Comparison of ENCODE assay signal across 7 cellular contexts in the genomic region with DNA sequence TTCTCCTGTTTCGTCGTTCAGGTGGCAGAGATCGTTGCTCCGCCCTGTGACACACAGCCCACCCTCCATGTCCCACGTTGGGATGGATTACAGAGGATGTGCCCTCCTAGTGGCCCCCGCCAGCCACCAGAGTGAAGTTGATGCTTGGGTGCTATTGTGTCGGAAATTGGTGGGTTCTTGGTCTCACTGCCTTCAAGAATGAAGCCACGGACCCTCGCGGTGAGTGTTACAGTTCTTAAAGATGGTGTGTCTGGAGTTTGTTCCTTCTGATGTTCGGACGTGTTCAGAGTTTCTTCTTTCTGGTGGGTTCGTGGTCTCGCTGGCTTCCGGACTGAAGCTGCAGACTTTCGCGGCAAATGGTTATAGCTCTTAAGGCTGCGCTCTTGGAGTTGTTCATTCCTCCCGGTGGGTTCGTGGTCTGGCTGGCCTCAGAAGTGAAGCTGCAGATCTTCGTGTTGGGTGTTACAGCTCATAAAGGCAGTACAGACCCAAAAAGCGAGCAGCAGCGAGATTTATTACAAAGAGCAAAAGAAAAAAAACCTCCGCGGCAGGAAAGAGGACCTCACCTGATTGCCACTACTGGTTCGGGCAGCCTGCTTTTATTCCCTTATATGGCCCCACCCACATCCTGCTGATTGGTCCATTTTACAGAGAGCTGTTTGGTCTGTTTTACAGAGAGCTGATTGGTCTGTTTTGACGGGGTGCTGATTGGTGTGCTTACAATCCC.
A peak's percentile ranks its signal among the peaks of the same experiment; 100 is the strongest.
DNase-seq lines count a peak whose midpoint lies in the region; ATAC-seq and TF ChIP-seq lines count a peak whose summit lies in the region.
"Not testable (repeated sequence)": the region's sequence is repeated elsewhere in the genome, so short reads cannot be mapped to it uniquely, and the experiment has no call there.

No MANE protein-coding gene starts in this region.

- DNase-seq in activated CD8-positive, alpha-beta memory T cell treated with anti-CD3 and anti-CD28 coated beads, Interleukin-2, amount 10 ng/mL, durations not matched to agents 7 days and 5 days: peak; percentile 82
- DNase-seq in activated naive CD4-positive, alpha-beta T cell treated with anti-CD3 and anti-CD28 coated beads for 36 hours: peak; percentile 27
- peak in 1 of 3 experiments; percentile 28 for DNase-seq in effector memory CD8-positive, alpha-beta T cell
- DNase-seq in natural killer cell: peak; percentile 26
- DNase-seq in stimulated activated naive B cell treated with anti-CD40 and anti-IgM and Interleukin-4, amounts not matched to agents 10 μg/mL and 1 μg/mL and 100 μg/mL, for 72 hours: not testable (repeated sequence)

- not testable (repeated sequence) for TF ChIP-seq CTCF in natural killer cell (IDR thresholded peaks at IDR 0.05)

- ATAC-seq in GM19395 (IDR thresholded peaks at IDR 0.05; ENCODE audit: unreplicated experiment): peak; percentile 47
- ATAC-seq in activated CD4-positive, CD25-positive, alpha-beta regulatory T cell treated with anti-CD3 and anti-CD28 coated beads, Interleukin-2, amount 50 U/mL, for 24 hours: peak; percentile 28 to 49
- peak; percentile 64 for ATAC-seq in activated CD8-positive, alpha-beta memory T cell treated with anti-CD3 and anti-CD28 coated beads, Interleukin-2, amount 10 ng/mL, durations not matched to agents 7 days and 5 days
- peak; percentile 62 for ATAC-seq in effector memory CD8-positive, alpha-beta T cell (replicated peaks)
- peak; percentile 37 to 59 (median 55) for ATAC-seq in natural killer cell
- ATAC-seq in stimulated activated naive B cell treated with anti-CD40 and anti-IgM and Interleukin-4, amounts not matched to agents 10 μg/mL and 1 μg/mL and 100 μg/mL, for 72 hours (replicated peaks): peak in 1 of 2 donors; percentile 23

- intact Hi-C loops in activated naive CD4-positive, alpha-beta T cell treated with anti-CD3 and anti-CD28 coated beads for 36 hours (cut with micrococcal nuclease): loop anchor here (2.0 to 5.0 kb wide), 3 partner anchors 75 to 374 kb away; no protein-coding TSS in a partner anchor
- intact Hi-C loops in natural killer cell (cut with micrococcal nuclease): loop anchor here (2.0 to 5.0 kb wide), 2 partner anchors 43 to 179 kb away; partner anchors contain the start of gene MARCHF3

- peaks cover 32% of the 10 kb centered on the region for H3K36me3 Mint-ChIP-seq in activated CD8-positive, alpha-beta memory T cell treated with anti-CD3 and anti-CD28 coated beads, Interleukin-2, amount 10 ng/mL, durations not matched to agents 7 days and 5 days
- peaks cover 21% of the 10 kb centered on the region for H3K36me3 Mint-ChIP-seq in activated naive CD4-positive, alpha-beta T cell treated with anti-CD3 and anti-CD28 coated beads for 36 hours (ENCODE audit: low read depth)
- H3K36me3 Mint-ChIP-seq in effector memory CD8-positive, alpha-beta T cell (ENCODE audit: insufficient read depth); natural killer cell: not testable (repeated sequence)
- H3K36me3 Mint-ChIP-seq in stimulated activated naive B cell treated with anti-CD40 and anti-IgM and Interleukin-4, amounts not matched to agents 10 μg/mL and 1 μg/mL and 100 μg/mL, for 72 hours: peaks cover 29 to 44% of the 10 kb centered on the region in 2 donors

- H3K27ac Mint-ChIP-seq in activated CD8-positive, alpha-beta memory T cell treated with anti-CD3 and anti-CD28 coated beads, Interleukin-2, amount 10 ng/mL, durations not matched to agents 7 days and 5 days: peak overlapping the region; percentile 91
- H3K27ac Mint-ChIP-seq in activated naive CD4-positive, alpha-beta T cell treated with anti-CD3 and anti-CD28 coated beads for 36 hours: peak overlapping the region; percentile 81
- peak overlapping the region; percentile 85 to 95 for H3K27ac Mint-ChIP-seq in effector memory CD8-positive, alpha-beta T cell
- H3K27ac Mint-ChIP-seq in natural killer cell: peak overlapping the region; percentile 94 to 95
- peak overlapping the region; percentile 42 for H3K27ac Mint-ChIP-seq in stimulated activated naive B cell treated with anti-CD40 and anti-IgM and Interleukin-4, amounts not matched to agents 10 μg/mL and 1 μg/mL and 100 μg/mL, for 72 hours

- peaks cover 41% of the 10 kb centered on the region for H3K4me1 Mint-ChIP-seq in activated CD8-positive, alpha-beta memory T cell treated with anti-CD3 and anti-CD28 coated beads, Interleukin-2, amount 10 ng/mL, durations not matched to agents 7 days and 5 days
- peaks cover 44% of the 10 kb centered on the region for H3K4me1 Mint-ChIP-seq in activated naive CD4-positive, alpha-beta T cell treated with anti-CD3 and anti-CD28 coated beads for 36 hours (ENCODE audit: low read depth)
- H3K4me1 Mint-ChIP-seq in effector memory CD8-positive, alpha-beta T cell (ENCODE audit: low read depth in 2 of 2): peaks cover 24 to 29% of the 10 kb centered on the region in 2 donors
- peaks cover 39% of the 10 kb centered on the region in 2 donors for H3K4me1 Mint-ChIP-seq in natural killer cell
- peaks cover 21 to 25% of the 10 kb centered on the region in 2 donors for H3K4me1 Mint-ChIP-seq in stimulated activated naive B cell treated with anti-CD40 and anti-IgM and Interleukin-4, amounts not matched to agents 10 μg/mL and 1 μg/mL and 100 μg/mL, for 72 hours

- peak overlapping the region; percentile 64 for H3K4me3 Mint-ChIP-seq in activated CD8-positive, alpha-beta memory T cell treated with anti-CD3 and anti-CD28 coated beads, Interleukin-2, amount 10 ng/mL, durations not matched to agents 7 days and 5 days
- H3K4me3 Mint-ChIP-seq in activated naive CD4-positive, alpha-beta T cell treated with anti-CD3 and anti-CD28 coated beads for 36 hours: peak overlapping the region; percentile 62
- peak overlapping the region; percentile 78 to 80 for H3K4me3 Mint-ChIP-seq in effector memory CD8-positive, alpha-beta T cell
- H3K4me3 Mint-ChIP-seq in natural killer cell: peak overlapping the region; percentile 90
- peak overlapping the region in 1 of 2 donors; percentile 61 for H3K4me3 Mint-ChIP-seq in stimulated activated naive B cell treated with anti-CD40 and anti-IgM and Interleukin-4, amounts not matched to agents 10 μg/mL and 1 μg/mL and 100 μg/mL, for 72 hours

- not testable (repeated sequence) for H3K9me3 Mint-ChIP-seq in activated CD8-positive, alpha-beta memory T cell treated with anti-CD3 and anti-CD28 coated beads, Interleukin-2, amount 10 ng/mL, durations not matched to agents 7 days and 5 days (ENCODE audit: low read depth); activated naive CD4-positive, alpha-beta T cell treated with anti-CD3 and anti-CD28 coated beads for 36 hours; effector memory CD8-positive, alpha-beta T cell; natural killer cell; stimulated activated naive B cell treated with anti-CD40 and anti-IgM and Interleukin-4, amounts not matched to agents 10 μg/mL and 1 μg/mL and 100 μg/mL, for 72 hours

- CTCF ChIA-PET in activated CD8-positive, alpha-beta memory T cell treated with anti-CD3 and anti-CD28 coated beads, Interleukin-2, amount 10 ng/mL, durations not matched to agents 7 days and 5 days (lab: Charles Lee): interaction anchor here (1.0 to 1.9 kb wide), 4 partner anchors 30 to 219 kb away, joined by 3 to 9 read pairs (median 3); partner anchors contain the start of gene LMNB1
- CTCF ChIA-PET in activated naive CD4-positive, alpha-beta T cell treated with anti-CD3 and anti-CD28 coated beads for 36 hours (lab: Charles Lee): interaction anchor here (0.6 to 1.6 kb wide), 4 partner anchors 89 to 178 kb away, joined by 3 read pairs; no protein-coding TSS in a partner anchor

- H3K27me3 Mint-ChIP-seq in activated CD8-positive, alpha-beta memory T cell treated with anti-CD3 and anti-CD28 coated beads, Interleukin-2, amount 10 ng/mL, durations not matched to agents 7 days and 5 days; activated naive CD4-positive, alpha-beta T cell treated with anti-CD3 and anti-CD28 coated beads for 36 hours (ENCODE audit: low read depth); effector memory CD8-positive, alpha-beta T cell; natural killer cell (ENCODE audit: low read depth in 2 of 2); stimulated activated naive B cell treated with anti-CD40 and anti-IgM and Interleukin-4, amounts not matched to agents 10 μg/mL and 1 μg/mL and 100 μg/mL, for 72 hours: not testable (repeated sequence)

Comparison
In these comparisons a context has a peak if more than half of its experiments do, and no peak if none do; other contexts are left out.
1. H3K27ac Mint-ChIP-seq: peak in every context shown above with its lines; median percentile 94 in natural killer cell; 91 in activated CD8-positive, alpha-beta memory T cell treated with anti-CD3 and anti-CD28 coated beads, Interleukin-2, amount 10 ng/mL, durations not matched to agents 7 days and 5 days; 90 in effector memory CD8-positive, alpha-beta T cell; 81 in activated naive CD4-positive, alpha-beta T cell treated with anti-CD3 and anti-CD28 coated beads for 36 hours; 42 in stimulated activated naive B cell treated with anti-CD40 and anti-IgM and Interleukin-4, amounts not matched to agents 10 μg/mL and 1 μg/mL and 100 μg/mL, for 72 hours.